Comparison of ENCODE assay signal across 18 cellular contexts in the genomic region with DNA sequence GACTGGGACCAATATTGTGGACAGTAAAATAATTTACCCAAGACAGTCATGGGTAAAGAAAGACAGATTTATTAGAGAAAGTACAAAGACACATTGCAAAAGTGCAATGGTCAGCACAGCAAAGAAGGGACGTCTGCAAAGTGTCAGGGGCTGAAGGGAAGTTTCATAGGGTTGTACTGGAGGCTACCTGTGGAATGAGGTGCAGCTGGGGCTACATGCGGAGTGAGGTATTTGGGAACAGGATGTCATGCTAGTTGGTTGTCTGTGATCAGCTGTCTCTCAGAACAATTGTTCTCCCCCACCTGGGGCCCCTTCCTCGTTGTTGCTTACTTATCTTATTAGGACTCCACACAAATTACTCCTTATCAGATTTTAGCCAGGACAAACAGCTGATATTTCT. TPM values are rescaled to one million over a fixed set of nuclear protein-coding genes. Genes with fewer than 3 reads are reported as not detected.
DNase-seq lines count a peak whose midpoint lies in the region; ATAC-seq, FAIRE-seq and TF ChIP-seq lines count a peak whose summit lies in the region.
"Had no signal": no experiment of that assay in that cellular context is flagged by ENCODE, and none has a peak within 500 bp of the region (broad histone marks: within the 10 kb centered on the region; RNA-seq: fewer than 3 reads in every experiment).

No MANE protein-coding gene starts in this region.

- peaks cover 11% of the 10 kb centered on the region for H3K4me1 Mint-ChIP-seq in activated CD8-positive, alpha-beta memory T cell treated with anti-CD3 and anti-CD28 coated beads, Interleukin-2, amount 10 ng/mL, durations not matched to agents 7 days and 5 days

- no peaks in the 10 kb centered on the region for H3K79me1 ChIP-seq in H1 (ENCODE audit: low read depth, low read length)

- intact Hi-C loops in left colon (cut with DNase I, micrococcal nuclease): no loop called here

- no peaks in the 10 kb centered on the region for H3K23me2 ChIP-seq in H1 (ENCODE audit: low read depth, low read length)

- FAIRE-seq in H1 (lab: Jason Lieb, UNC): peak; percentile 62
- FAIRE-seq: GM18507 had no signal

- H3K4me3 Mint-ChIP-seq in activated CD8-positive, alpha-beta memory T cell treated with anti-CD3 and anti-CD28 coated beads, Interleukin-2, amount 10 ng/mL, durations not matched to agents 7 days and 5 days: no peak overlapping the region
- H3K4me3 Mint-ChIP-seq: CD4-positive, CD25-positive, alpha-beta regulatory T cell; IgD-negative memory B cell had no signal

- no peaks in the 10 kb centered on the region for H3K27me3 Mint-ChIP-seq in activated CD8-positive, alpha-beta memory T cell treated with anti-CD3 and anti-CD28 coated beads, Interleukin-2, amount 10 ng/mL, durations not matched to agents 7 days and 5 days

- H4K5ac ChIP-seq in H1 (ENCODE audit: insufficient read length, low read depth, low read length): no peak overlapping the region

- H4K8ac ChIP-seq in H1 (ENCODE audit: extremely low read depth, insufficient read depth, low read length): no peak overlapping the region

- H3K9me3 Mint-ChIP-seq in activated CD8-positive, alpha-beta memory T cell treated with anti-CD3 and anti-CD28 coated beads, Interleukin-2, amount 10 ng/mL, durations not matched to agents 7 days and 5 days (ENCODE audit: low read depth): peaks cover 5% of the 10 kb centered on the region

- no peak overlapping the region for H3K23ac ChIP-seq in H1 (ENCODE audit: insufficient read length)

- H3K36me3 Mint-ChIP-seq in activated CD8-positive, alpha-beta memory T cell treated with anti-CD3 and anti-CD28 coated beads, Interleukin-2, amount 10 ng/mL, durations not matched to agents 7 days and 5 days: peaks cover 14% of the 10 kb centered on the region
- H3K36me3 Mint-ChIP-seq: CD4-positive, CD25-positive, alpha-beta regulatory T cell had no signal

- H2AFZ ChIP-seq in H1 (ENCODE audit: low read length): no peak overlapping the region

- peak; percentile 26 for DNase-seq in activated CD8-positive, alpha-beta memory T cell treated with anti-CD3 and anti-CD28 coated beads for 24 hours
- no peak for DNase-seq in activated CD8-positive, alpha-beta memory T cell treated with anti-CD3 and anti-CD28 coated beads, Interleukin-2, amount 10 ng/mL, durations not matched to agents 7 days and 5 days
- DNase-seq in H1 (ENCODE audit: low read depth in 1 of 2, low spot score in 2 of 2) (no peak), NCI-H1048 (lab: John Stamatoyannopoulos, UW) (no peak), left colon (no peak)
- DNase-seq in stimulated activated CD4-positive, alpha-beta T cell treated with anti-CD3 and anti-CD28 coated beads, Interleukin-15, amount 100 ng/mL, for 24 hours: no peak
- DNase-seq: ACHN; CD4-positive, CD25-positive, alpha-beta regulatory T cell; DMS53; GF-D8; KG1 had no signal

- no peak for TF ChIP-seq EP300 in H1 (IDR thresholded peaks at IDR 0.05; ENCODE audit: borderline replicate concordance in 1 of 2, low read depth in 2 of 2, low read length in 2 of 2)

- no peak overlapping the region for H3K4me3 ChIP-seq in HEK293 (ENCODE audit: low read depth, low read length)
- no peak overlapping the region for H3K4me3 ChIP-seq in H1 (ENCODE audit: extremely low read depth in 1 of 4, insufficient read depth in 2 of 4, low read depth in 3 of 4, low read length in 4 of 4)
- H3K4me3 ChIP-seq: BLaER1 treated with 17β-estradiol and CSF1 and Interleukin-3, amounts not matched to agents 10 nM and 100 nM had no signal

- no peaks in the 10 kb centered on the region for H4K20me1 ChIP-seq in H1 (replicated peaks in 1 of 2; ENCODE audit: control insufficient read depth in 1 of 2, insufficient read depth in 2 of 2, low read length in 2 of 2)
- H4K20me1 ChIP-seq: BLaER1 treated with 17β-estradiol and CSF1 and Interleukin-3, amounts not matched to agents 10 nM and 100 nM had no signal

- no peak overlapping the region for H3K56ac ChIP-seq in H1 (replicated peaks; ENCODE audit: insufficient read length, low read depth, low read length)

- H3K4ac ChIP-seq in H1 (replicated peaks; ENCODE audit: insufficient read length, low read depth, low read length): no peak overlapping the region

- H3K79me2 ChIP-seq in H1 (ENCODE audit: control insufficient read depth in 1 of 2, insufficient read depth in 2 of 2, low read length in 2 of 2): no peaks in the 10 kb centered on the region

- H3K18ac ChIP-seq in H1 (ENCODE audit: extremely low read depth, low read length): no peak overlapping the region

- POLR2A ChIA-PET in HEK293 (lab: Yijun Ruan, JAX) (no interaction called here), H1 (lab: Charles Lee; ENCODE audit: partially characterized antibody) (interaction anchor here (0.6 to 1.0 kb wide), 2 partner anchors 17 to 248 kb away, joined by 3 read pairs; no protein-coding TSS in a partner anchor)

- peaks cover 0 to under 1% (median 0%) of the 10 kb centered on the region in 4 experiments; a peak in 1 of 7 replicates for H3K27me3 ChIP-seq in H1 (replicated peaks in 1 of 4; ENCODE audit: control insufficient read depth in 3 of 4, extremely low read depth in 1 of 4, insufficient read depth in 3 of 4, low read length in 3 of 4)
- H3K27me3 ChIP-seq: BLaER1 treated with 17β-estradiol and CSF1 and Interleukin-3, amounts not matched to agents 10 nM and 100 nM had no signal

- H3K27ac ChIP-seq in HEK293 (ENCODE audit: extremely low read depth, low read depth, low read length) (no peak overlapping the region), H1 (ENCODE audit: low read depth, low read length) (no peak overlapping the region)
- H3K27ac ChIP-seq: 22Rv1; BLaER1 treated with 17β-estradiol and CSF1 and Interleukin-3, amounts not matched to agents 10 nM and 100 nM had no signal

- no peak overlapping the region for H2BK15ac ChIP-seq in H1 (ENCODE audit: low read length)

- H3K9me3 ChIP-seq in HEK293 (ENCODE audit: control insufficient read depth, insufficient read depth, low read depth, low read length): no peaks in the 10 kb centered on the region
- H3K9me3 ChIP-seq in H1 (ENCODE audit: insufficient read depth in 2 of 2, low read depth in 1 of 2, low read length in 1 of 2): peaks cover 5% of the 10 kb centered on the region in 2 experiments; a peak in 2 of 4 replicates

- H3K36me3 ChIP-seq in HEK293 (ENCODE audit: control insufficient read depth in 2 of 2, insufficient read depth in 1 of 2, low read length in 2 of 2) (no peaks in the 10 kb centered on the region), H1 (ENCODE audit: control insufficient read depth in 2 of 4, insufficient read depth in 4 of 4, low read length in 3 of 4) (peaks cover 0 to 3% (median 0%) of the 10 kb centered on the region in 4 experiments; a peak in 1 of 8 replicates)
- H3K36me3 ChIP-seq: BLaER1 treated with 17β-estradiol and CSF1 and Interleukin-3, amounts not matched to agents 10 nM and 100 nM had no signal

- H3K4me1 ChIP-seq in HEK293 (ENCODE audit: control insufficient read depth, insufficient read depth, low read length): no peaks in the 10 kb centered on the region
- H3K4me1 ChIP-seq in H1 (replicated peaks in 1 of 4; ENCODE audit: control insufficient read depth in 3 of 4, insufficient read depth in 4 of 4, low read length in 3 of 4): no peaks in the 10 kb centered on the region

- WGBS in H1 (ENCODE audit: extremely low coverage in 1 of 2, insufficient coverage in 1 of 2, insufficient read length in 1 of 2, insufficient replicate concordance in 2 of 2, low coverage in 1 of 2, low lambda C conversion rate in 2 of 2, missing lambda C conversion rate in 1 of 2), 2 experiments: 55% methylated on average over 3 of the region's 3 CpGs; no CpG with 5 or more reads in 1 of the 2 experiments

- no peak overlapping the region for H3K27ac Mint-ChIP-seq in activated CD8-positive, alpha-beta memory T cell treated with anti-CD3 and anti-CD28 coated beads, Interleukin-2, amount 10 ng/mL, durations not matched to agents 7 days and 5 days
- H3K27ac Mint-ChIP-seq: CD4-positive, CD25-positive, alpha-beta regulatory T cell; IgD-negative memory B cell had no signal

- H2BK20ac ChIP-seq in H1 (ENCODE audit: low read length): no peak overlapping the region

- TF ChIP-seq CTCF in HEK293 (tag by site-specific recombination; IDR thresholded peaks at IDR 0.05): no peak
- no peak for TF ChIP-seq CTCF in H1 (IDR thresholded peaks at IDR 0.05; ENCODE audit: control extremely low read depth in 1 of 3, insufficient read depth in 1 of 3, low read depth in 1 of 3, low read length in 3 of 3)

- CTCF ChIA-PET in activated CD8-positive, alpha-beta memory T cell treated with anti-CD3 and anti-CD28 coated beads, Interleukin-2, amount 10 ng/mL, durations not matched to agents 7 days and 5 days (lab: Charles Lee): interaction anchor here (1.1 to 3.9 kb wide), 4 partner anchors 8 to 20 kb away, joined by 3 to 15 read pairs (median 5); no protein-coding TSS in a partner anchor
- CTCF ChIA-PET in HEK293 (lab: Yijun Ruan, JAX): interaction anchor here (0.8 to 1.4 kb wide), 3 partner anchors 8 to 10 kb away, joined by 3 to 5 read pairs (median 4); no protein-coding TSS in a partner anchor
- CTCF ChIA-PET in H1 (lab: Charles Lee; ENCODE audit: partially characterized antibody): interaction anchor here (1.3 to 2.1 kb wide), 4 partner anchors 9 to 25 kb away, joined by 3 to 6 read pairs (median 4); partner anchors contain the start of gene APOL3

- H2AK5ac ChIP-seq in H1 (ENCODE audit: low read depth, low read length): no peak overlapping the region

- H2BK120ac ChIP-seq in H1 (replicated peaks; ENCODE audit: low read depth, low read length): no peak overlapping the region

- H3K14ac ChIP-seq in H1 (ENCODE audit: insufficient read length): no peak overlapping the region

- no peak for TF ChIP-seq POLR2A in H1 (IDR thresholded peaks at IDR 0.05; ENCODE audit: control extremely low read depth in 1 of 2, low read depth in 2 of 2, low read length in 2 of 2)

- H2BK5ac ChIP-seq in H1 (ENCODE audit: low read depth, low read length): no peak overlapping the region

- no peak overlapping the region for H2BK12ac ChIP-seq in H1 (ENCODE audit: low read depth, low read length)

- H4K91ac ChIP-seq in H1 (replicated peaks; ENCODE audit: insufficient read length, low read length): no peak overlapping the region

- no peak for ATAC-seq in activated CD8-positive, alpha-beta memory T cell treated with anti-CD3 and anti-CD28 coated beads, Interleukin-2, amount 10 ng/mL, durations not matched to agents 7 days and 5 days
- ATAC-seq in left colon: no peak
- ATAC-seq: HCT116 had no signal

- no peak overlapping the region; a peak in 1 of 4 replicates for H3K4me2 ChIP-seq in H1 (ENCODE audit: insufficient read depth in 1 of 2, low read depth in 2 of 2, low read length in 2 of 2)
- H3K4me2 ChIP-seq: BLaER1 treated with 17β-estradiol and CSF1 and Interleukin-3, amounts not matched to agents 10 nM and 100 nM had no signal

- no peak for TF ChIP-seq RAD21 in H1 (IDR thresholded peaks at IDR 0.05 in 1 of 2, conservative IDR thresholded peaks at IDR 0.05 in 1 of 2; ENCODE audit: low read depth in 2 of 2, low read length in 2 of 2)

- H3K9ac ChIP-seq in H1 (replicated peaks in 1 of 4; ENCODE audit: extremely low read depth in 1 of 4, low read depth in 3 of 4, low read length in 3 of 4): no peak overlapping the region
- H3K9ac ChIP-seq: BLaER1 treated with 17β-estradiol and CSF1 and Interleukin-3, amounts not matched to agents 10 nM and 100 nM had no signal

RNA-seq across cellular contexts. Expression of gene APOL3, which starts 11.4 kb away (rescaled TPM):
- total RNA-seq in activated CD8-positive, alpha-beta memory T cell treated with anti-CD3 and anti-CD28 coated beads, Interleukin-2, amount 10 ng/mL, durations not matched to agents 7 days and 5 days: 100 to 1,000 TPM; 134 to 160 TPM
- total RNA-seq in H1 (2021; fragmentation: NEBNext Ultra II Directional; extraction: Animal tissue kit (Norgen Biotek cat#: 25700)): not detected in 2 replicates
- polyA plus RNA-seq in H1 (2011; rRNA removed): 0.11 and 0.12 TPM in 2 replicates
- polyA plus RNA-seq in H1 (2011; cell fraction: cytosol; rRNA removed): 0.04 TPM
- 0.19 TPM for polyA plus RNA-seq in H1 (2011; cell fraction: nucleus; rRNA removed)
- polyA plus RNA-seq in H1 (2012, experiment 1 of 2): 0.11 to 0.28 TPM (median 0.25 TPM) in 3 of 4 replicates, not detected in the other
- polyA plus RNA-seq in H1 (2012, experiment 2 of 2): not detected
- polyA plus RNA-seq in H1 (2013, experiment 1 of 2): 0.10 TPM
- polyA plus RNA-seq in H1 (2013, experiment 2 of 2): 0.09 TPM
- polyA minus RNA-seq in H1 (2011; rRNA and poly(A)+ RNA removed): 0.15 TPM in 1 of 2 replicates, not detected in the other
- polyA minus RNA-seq in H1 (2011; cell fraction: cytosol; rRNA and poly(A)+ RNA removed): not detected
- not detected for polyA minus RNA-seq in H1 (2011; cell fraction: nucleus; rRNA and poly(A)+ RNA removed)
- 10 to 100 TPM in 1 of 2 donors, 1 to 10 TPM in 1; 8.6 to 10.7 TPM for total RNA-seq in left colon

RNA-seq across cellular contexts. Expression of gene APOL4, which starts 29.7 kb away (rescaled TPM):
- total RNA-seq in activated CD8-positive, alpha-beta memory T cell treated with anti-CD3 and anti-CD28 coated beads, Interleukin-2, amount 10 ng/mL, durations not matched to agents 7 days and 5 days: 10 to 100 TPM; 17.0 to 22.6 TPM
- not detected in 2 replicates for total RNA-seq in H1 (2021; fragmentation: NEBNext Ultra II Directional; extraction: Animal tissue kit (Norgen Biotek cat#: 25700))
- polyA plus RNA-seq in H1 (2011; rRNA removed): 0.02 TPM in 1 of 2 replicates, not detected in the other
- polyA plus RNA-seq in H1 (2011; cell fraction: cytosol; rRNA removed): not detected
- polyA plus RNA-seq in H1 (2011; cell fraction: nucleus; rRNA removed): not detected
- not detected in 4 replicates for polyA plus RNA-seq in H1 (2012, experiment 1 of 2)
- 0.08 TPM for polyA plus RNA-seq in H1 (2012, experiment 2 of 2)
- polyA plus RNA-seq in H1 (2013, experiment 1 of 2): not detected
- polyA plus RNA-seq in H1 (2013, experiment 2 of 2): 0.02 TPM
- 0.66 TPM in 1 of 2 replicates, not detected in the other for polyA minus RNA-seq in H1 (2011; rRNA and poly(A)+ RNA removed)
- not detected for polyA minus RNA-seq in H1 (2011; cell fraction: cytosol; rRNA and poly(A)+ RNA removed)
- not detected for polyA minus RNA-seq in H1 (2011; cell fraction: nucleus; rRNA and poly(A)+ RNA removed)
- 1 to 10 TPM in 1 of 2 donors, under 1 TPM in 1; 0.95 to 2.4 TPM for total RNA-seq in left colon
- total RNA-seq: CD4-positive, CD25-positive, alpha-beta regulatory T cell; HT-29 had no signal
- polyA plus RNA-seq: CD4-positive, CD25-positive, alpha-beta regulatory T cell; IgD-negative memory B cell had no signal

Comparison
In these comparisons a context has a peak if more than half of its experiments do, and no peak if none do; other contexts are left out.
1. RNA of gene APOL3, which starts 11.4 kb away (total RNA-seq): 134 to 160 TPM in activated CD8-positive, alpha-beta memory T cell treated with anti-CD3 and anti-CD28 coated beads, Interleukin-2, amount 10 ng/mL, durations not matched to agents 7 days and 5 days; 8.6 to 10.7 TPM in left colon and not detected in H1; every median in the first group is over 10 times any median in the second.
2. RNA of gene APOL4, which starts 29.7 kb away (total RNA-seq): 17.0 to 22.6 TPM in activated CD8-positive, alpha-beta memory T cell treated with anti-CD3 and anti-CD28 coated beads, Interleukin-2, amount 10 ng/mL, durations not matched to agents 7 days and 5 days; 0.95 to 2.4 TPM in left colon and not detected in H1; every median in the first group is over 4 times any median in the second.